23 cellular contexts compared by ENCODE assay signal in the genomic region with DNA sequence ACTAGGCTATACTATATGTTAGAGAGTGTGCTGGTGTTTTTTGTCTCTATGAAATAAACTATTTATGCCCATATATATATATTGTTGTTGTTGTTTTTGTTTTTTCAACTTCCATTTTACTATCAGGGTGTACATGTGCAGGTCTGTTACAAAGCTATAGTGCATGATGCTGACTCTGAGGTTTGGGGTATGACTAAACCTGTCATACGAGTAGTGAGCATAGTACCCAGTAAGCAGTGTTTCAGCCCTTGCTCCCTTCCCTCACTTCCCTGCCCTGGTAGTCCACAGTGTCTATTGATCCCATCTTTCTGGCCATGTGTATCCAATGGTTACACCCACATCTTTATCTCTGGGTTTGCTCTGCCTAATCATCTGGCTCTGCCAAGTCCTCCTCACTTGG.
DNase-seq lines count a peak whose midpoint lies in the region; ATAC-seq, FAIRE-seq and TF ChIP-seq lines count a peak whose summit lies in the region.
"Had no signal": no experiment of that assay in that cellular context is flagged by ENCODE, and none has a peak within 500 bp of the region (broad histone marks: within the 10 kb centered on the region; RNA-seq: fewer than 3 reads in every experiment).

No MANE protein-coding gene starts in this region.

- CTCF ChIA-PET in activated CD8-positive, alpha-beta T cell treated with anti-CD3 and anti-CD28 coated beads for 36 hours (lab: Charles Lee) = no interaction called here
- CTCF ChIA-PET in activated CD8-positive, alpha-beta T cell treated with anti-CD3 and anti-CD28 coated beads, Interleukin-2, amount 10 ng/mL, durations not matched to agents 7 days and 5 days (lab: Charles Lee) = interaction anchor here (1.9 kb wide), 1 partner anchor 63 kb away, joined by 7 read pairs; no protein-coding TSS in a partner anchor
- CTCF ChIA-PET in IMR-90 (lab: Yijun Ruan, JAX) (interaction anchor here (0.8 kb wide), 1 partner anchor 21 kb away, joined by 3 read pairs; no protein-coding TSS in a partner anchor), K562 (lab: Yijun Ruan, JAX; ENCODE audit: low intra/inter-chr PET ratio) (no interaction called here)

- H2AFZ ChIP-seq in IMR-90 (replicated peaks; ENCODE audit: low read length, poor library complexity) = no peak overlapping the region
- peak overlapping the region; percentile 17; the same call in 1 of the 2 replicates for H2AFZ ChIP-seq in K562 (ENCODE audit: low read depth, low read length)

- H3K14ac ChIP-seq in IMR-90 (replicated peaks; ENCODE audit: low read depth, low read length) = peak overlapping the region; percentile 60; the same call in 1 of the 2 replicates

- no peaks in the 10 kb centered on the region for H3K79me2 ChIP-seq in K562 (ENCODE audit: control insufficient read depth, insufficient read depth, low read length)

- no peak overlapping the region; the same call in 1 of the 2 replicates for H3K4ac ChIP-seq in IMR-90 (ENCODE audit: low read depth, low read length)

- TF ChIP-seq RAD21 in IMR-90 (IDR thresholded peaks at IDR 0.05; ENCODE audit: low read length) (no peak), K562 (CRISPR knock-in tag; conservative IDR thresholded peaks at IDR 0.05 in 1 of 2, IDR thresholded peaks at IDR 0.05 in 1 of 2) (no peak)

- no peak overlapping the region for H2AK9ac ChIP-seq in IMR-90 (replicated peaks; ENCODE audit: low read depth, low read length, poor library complexity)

- H3K9me1 ChIP-seq in IMR-90 (ENCODE audit: insufficient read depth, low read length) (peaks cover 11% of the 10 kb centered on the region), K562 (ENCODE audit: control insufficient read depth, insufficient read depth, low read length) (no peaks in the 10 kb centered on the region)

- no peak for FAIRE-seq in K562 (lab: Jason Lieb, UNC)
- FAIRE-seq: GM18507 had no signal

- no peak overlapping the region for H4K8ac ChIP-seq in IMR-90 (ENCODE audit: low read depth in 2 of 2, low read length in 2 of 2)

- 86% methylated on average over 1 of the region's 1 CpG; no CpG with 5 or more reads in 1 of the 2 experiments for WGBS in IMR-90 (ENCODE audit: extremely low coverage in 2 of 2, insufficient read length in 1 of 2), 2 experiments
- 27% methylated on average over 1 of the region's 1 CpG for WGBS in K562 (ENCODE audit: insufficient coverage, low coverage, missing lambda C conversion rate)

- H2BK15ac ChIP-seq in IMR-90 (ENCODE audit: low read depth, low read length) = peak overlapping the region; percentile 68; the same call in 1 of the 3 replicates

- no peak overlapping the region; the same call in 1 of the 2 replicates for H2BK120ac ChIP-seq in IMR-90 (ENCODE audit: low read depth, low read length)

- dilution Hi-C loops in IMR-90 (cut with HindIII; ENCODE audit: low sequenced_read_pairs, unreplicated experiment) = no loop called here

- H3K4me2 ChIP-seq in IMR-90 (ENCODE audit: low read depth, low read length) (no peak overlapping the region), K562 (ENCODE audit: insufficient read depth, low read length) (peak overlapping the region; percentile 18)

- no peaks in the 10 kb centered on the region for H3K27me3 Mint-ChIP-seq in activated CD8-positive, alpha-beta T cell treated with anti-CD3 and anti-CD28 coated beads for 36 hours
- H3K27me3 Mint-ChIP-seq in activated CD8-positive, alpha-beta T cell treated with anti-CD3 and anti-CD28 coated beads, Interleukin-2, amount 10 ng/mL, durations not matched to agents 7 days and 5 days (ENCODE audit: low read depth) = peaks cover 2% of the 10 kb centered on the region

- H3K9ac ChIP-seq in IMR-90 (ENCODE audit: low read depth, low read length) (no peak overlapping the region), K562 (ENCODE audit: insufficient read depth in 1 of 2, low read depth in 2 of 2, low read length in 2 of 2) (no peak overlapping the region)

- no peak for DNase-seq in activated CD8-positive, alpha-beta T cell treated with anti-CD3 and anti-CD28 coated beads for 36 hours
- no peak for DNase-seq in activated CD8-positive, alpha-beta T cell treated with anti-CD3 and anti-CD28 coated beads, Interleukin-2, amount 10 ng/mL, durations not matched to agents 7 days and 5 days
- DNase-seq in IMR-90 = no peak
- DNase-seq in K562 (ENCODE audit: extremely low read depth in 1 of 4, low spot score in 3 of 4) = no peak
- DNase-seq in stimulated activated effector memory CD8-positive, alpha-beta T cell treated with anti-CD3 and anti-CD28 coated beads, Interleukin-12 subunit alpha, Interleukin-12 subunit beta, amount 100 ng/mL, for 72 hours (ENCODE audit: low spot score in 2 of 2) = no peak
- DNase-seq: AML-193; C1 segment of cervical spinal cord; Calu3; CD8-positive, alpha-beta memory T cell; DMS153; H7; HFFc6; NCI-H1092 treated with DMSO at 0.1 percent for 48 hours; NCI-H1436 treated with DMSO at 0.1 percent for 48 hours; NCI-H1930; NCI-H510A; NCI-H748 treated with DMSO at 0.1 percent for 48 hours; NK-92 treated with Interleukin-12 subunit alpha and Interleukin-12 subunit beta, amount 100 ng/mL, for 24 hours; Peyer's patch had no signal

- H3K27me3 ChIP-seq in IMR-90 (ENCODE audit: control insufficient read depth, insufficient read depth, low read length) (no peaks in the 10 kb centered on the region), K562 (ENCODE audit: control insufficient read depth in 2 of 2, insufficient read depth in 2 of 2, low read length in 2 of 2) (no peaks in the 10 kb centered on the region)
- H3K27me3 ChIP-seq: Peyer's patch, SJSA1 had no signal

- no peak overlapping the region for H3K27ac Mint-ChIP-seq in activated CD8-positive, alpha-beta T cell treated with anti-CD3 and anti-CD28 coated beads for 36 hours
- no peak overlapping the region for H3K27ac Mint-ChIP-seq in activated CD8-positive, alpha-beta T cell treated with anti-CD3 and anti-CD28 coated beads, Interleukin-2, amount 10 ng/mL, durations not matched to agents 7 days and 5 days
- no peak overlapping the region for H3K27ac Mint-ChIP-seq in stimulated activated effector memory CD8-positive, alpha-beta T cell treated with anti-CD3 and anti-CD28 coated beads, Interleukin-12 subunit alpha, Interleukin-12 subunit beta, amount 100 ng/mL, for 72 hours
- H3K27ac Mint-ChIP-seq: HFFc6 had no signal

- POLR2A ChIA-PET in activated CD8-positive, alpha-beta T cell treated with anti-CD3 and anti-CD28 coated beads for 36 hours (lab: Charles Lee) = interaction anchor here (0.7 to 1.6 kb wide), 3 partner anchors 15 to 255 kb away, joined by 3 to 5 read pairs (median 3); no protein-coding TSS in a partner anchor
- POLR2A ChIA-PET in activated CD8-positive, alpha-beta T cell treated with anti-CD3 and anti-CD28 coated beads, Interleukin-2, amount 10 ng/mL, durations not matched to agents 7 days and 5 days (lab: Charles Lee) = no interaction called here
- POLR2A ChIA-PET in IMR-90 (lab: Charles Lee; ENCODE audit: unreplicated experiment) (no interaction called here), K562 (lab: Yijun Ruan, JAX) (interaction anchor here (0.5 kb wide), 1 partner anchor 1699 kb away, joined by 3 read pairs; no protein-coding TSS in a partner anchor)

- no peak overlapping the region for H3K4me3 ChIP-seq in IMR-90 (ENCODE audit: insufficient read depth, low read depth, low read length)
- H3K4me3 ChIP-seq in K562 = no peak overlapping the region
- H3K4me3 ChIP-seq: Peyer's patch, SJSA1 had no signal

- no peak for TF ChIP-seq POLR2A in IMR-90 (IDR thresholded peaks at IDR 0.05; ENCODE audit: low read depth, low read length)
- TF ChIP-seq POLR2A in K562 (conservative IDR thresholded peaks at IDR 0.05) = no peak

- no peak overlapping the region for H3K4me3 Mint-ChIP-seq in activated CD8-positive, alpha-beta T cell treated with anti-CD3 and anti-CD28 coated beads for 36 hours
- H3K4me3 Mint-ChIP-seq in activated CD8-positive, alpha-beta T cell treated with anti-CD3 and anti-CD28 coated beads, Interleukin-2, amount 10 ng/mL, durations not matched to agents 7 days and 5 days = no peak overlapping the region
- H3K4me3 Mint-ChIP-seq in stimulated activated effector memory CD8-positive, alpha-beta T cell treated with anti-CD3 and anti-CD28 coated beads, Interleukin-12 subunit alpha, Interleukin-12 subunit beta, amount 100 ng/mL, for 72 hours = no peak overlapping the region
- H3K4me3 Mint-ChIP-seq: CD8-positive, alpha-beta memory T cell; HFFc6 had no signal

- no peak overlapping the region for H3K23ac ChIP-seq in IMR-90 (ENCODE audit: low read depth, low read length)

- TF ChIP-seq EP300 in K562 (IDR thresholded peaks at IDR 0.05; ENCODE audit: low read length) = no peak

- H3K36me3 Mint-ChIP-seq in activated CD8-positive, alpha-beta T cell treated with anti-CD3 and anti-CD28 coated beads for 36 hours (ENCODE audit: low read depth) = no peaks in the 10 kb centered on the region
- H3K36me3 Mint-ChIP-seq in activated CD8-positive, alpha-beta T cell treated with anti-CD3 and anti-CD28 coated beads, Interleukin-2, amount 10 ng/mL, durations not matched to agents 7 days and 5 days (ENCODE audit: low read depth) = no peaks in the 10 kb centered on the region
- H3K36me3 Mint-ChIP-seq in stimulated activated effector memory CD8-positive, alpha-beta T cell treated with anti-CD3 and anti-CD28 coated beads, Interleukin-12 subunit alpha, Interleukin-12 subunit beta, amount 100 ng/mL, for 72 hours = no peaks in the 10 kb centered on the region

- no peak overlapping the region; the same call in 1 of the 2 replicates for H3K18ac ChIP-seq in IMR-90 (ENCODE audit: low read depth, low read length)

- no peaks in the 10 kb centered on the region for H3K9me3 Mint-ChIP-seq in activated CD8-positive, alpha-beta T cell treated with anti-CD3 and anti-CD28 coated beads for 36 hours
- H3K9me3 Mint-ChIP-seq in activated CD8-positive, alpha-beta T cell treated with anti-CD3 and anti-CD28 coated beads, Interleukin-2, amount 10 ng/mL, durations not matched to agents 7 days and 5 days (ENCODE audit: insufficient read depth) = no peaks in the 10 kb centered on the region
- H3K9me3 Mint-ChIP-seq in stimulated activated effector memory CD8-positive, alpha-beta T cell treated with anti-CD3 and anti-CD28 coated beads, Interleukin-12 subunit alpha, Interleukin-12 subunit beta, amount 100 ng/mL, for 72 hours = no peaks in the 10 kb centered on the region
- H3K9me3 Mint-ChIP-seq: CD8-positive, alpha-beta memory T cell; HFFc6 had no signal

- H3K4me1 Mint-ChIP-seq in activated CD8-positive, alpha-beta T cell treated with anti-CD3 and anti-CD28 coated beads for 36 hours (ENCODE audit: low read depth) = peaks cover 21% of the 10 kb centered on the region
- peaks cover 24% of the 10 kb centered on the region for H3K4me1 Mint-ChIP-seq in activated CD8-positive, alpha-beta T cell treated with anti-CD3 and anti-CD28 coated beads, Interleukin-2, amount 10 ng/mL, durations not matched to agents 7 days and 5 days (ENCODE audit: low read depth)
- H3K4me1 Mint-ChIP-seq in stimulated activated effector memory CD8-positive, alpha-beta T cell treated with anti-CD3 and anti-CD28 coated beads, Interleukin-12 subunit alpha, Interleukin-12 subunit beta, amount 100 ng/mL, for 72 hours = peaks cover 9% of the 10 kb centered on the region
- H3K4me1 Mint-ChIP-seq: CD8-positive, alpha-beta memory T cell had no signal

- H4K20me1 ChIP-seq in IMR-90 (ENCODE audit: insufficient read depth, low read length) (no peaks in the 10 kb centered on the region), K562 (replicated peaks; ENCODE audit: control insufficient read depth, insufficient read depth, low read length) (no peaks in the 10 kb centered on the region)

- BruUV-seq in IMR-90 (replicated peaks; lab: Mats Ljungman, UMichigan) (no TSS peak), K562 (replicated peaks; lab: Mats Ljungman, UMichigan) (no TSS peak)

- H4K5ac ChIP-seq in IMR-90 (ENCODE audit: low read depth, low read length) = no peak overlapping the region

- no peak overlapping the region for H2BK5ac ChIP-seq in IMR-90 (ENCODE audit: low read depth, low read length, poor library complexity, severe bottlenecking)

- H3K4me1 ChIP-seq in IMR-90 (ENCODE audit: control insufficient read depth, insufficient read depth, low read length) (peaks cover 11% of the 10 kb centered on the region), K562 (replicated peaks in 1 of 2; ENCODE audit: control insufficient read depth in 2 of 2, insufficient read depth in 2 of 2, low read length in 2 of 2) (peaks cover 0 to 8% of the 10 kb centered on the region in 2 experiments; a peak in 1 of 5 replicates)
- H3K4me1 ChIP-seq: Peyer's patch had no signal

- H3K27ac ChIP-seq in IMR-90 (ENCODE audit: insufficient read depth, low read length) = no peak overlapping the region
- no peak overlapping the region for H3K27ac ChIP-seq in K562 (ENCODE audit: extremely low read depth, low read depth, low read length)
- H3K27ac ChIP-seq: Peyer's patch, SJSA1 had no signal

- H2AK5ac ChIP-seq in IMR-90 (ENCODE audit: low read depth, low read length) = peak overlapping the region; percentile 11; the same call in 1 of the 2 replicates

- no peak for TF ChIP-seq CTCF in activated CD8-positive, alpha-beta T cell treated with anti-CD3 and anti-CD28 coated beads for 36 hours (IDR thresholded peaks at IDR 0.05)
- no peak for TF ChIP-seq CTCF in IMR-90 (conservative IDR thresholded peaks at IDR 0.05; ENCODE audit: low read depth, low read length)
- no peak for TF ChIP-seq CTCF in K562 (IDR thresholded peaks at IDR 0.05 in 2 of 3, conservative IDR thresholded peaks at IDR 0.05 in 1 of 3; ENCODE audit: insufficient read depth in 2 of 3, low read depth in 1 of 3, low read length in 3 of 3)

- in situ Hi-C loops in IMR-90 (cut with MboI; ENCODE audit: low sequenced_read_pairs) (no loop called here), K562 (cut with MboI) (no loop called here)

- no peaks in the 10 kb centered on the region for H3K79me1 ChIP-seq in IMR-90 (ENCODE audit: low read depth in 1 of 2, low read length in 2 of 2)

- ATAC-seq in activated CD8-positive, alpha-beta T cell treated with anti-CD3 and anti-CD28 coated beads for 36 hours = peak; percentile 55
- no peak for ATAC-seq in activated CD8-positive, alpha-beta T cell treated with anti-CD3 and anti-CD28 coated beads, Interleukin-2, amount 10 ng/mL, durations not matched to agents 7 days and 5 days
- ATAC-seq in IMR-90 (ENCODE audit: low read depth) (no peak), K562 (peak; percentile 34), GM21825 (IDR thresholded peaks at IDR 0.05; ENCODE audit: unreplicated experiment) (no peak), GM21381 (IDR thresholded peaks at IDR 0.05; ENCODE audit: unreplicated experiment) (no peak)
- peak; percentile 69 for ATAC-seq in stimulated activated effector memory CD8-positive, alpha-beta T cell treated with anti-CD3 and anti-CD28 coated beads, Interleukin-12 subunit alpha, Interleukin-12 subunit beta, amount 100 ng/mL, for 72 hours

- intact Hi-C loops in activated CD8-positive, alpha-beta T cell treated with anti-CD3 and anti-CD28 coated beads for 36 hours (cut with micrococcal nuclease) = no loop called here
- intact Hi-C loops in IMR-90 (cut with micrococcal nuclease) (no loop called here), K562 (cut with micrococcal nuclease) (no loop called here)

- H3K36me3 ChIP-seq in IMR-90 (ENCODE audit: control insufficient read depth, insufficient read depth, low read length) (no peaks in the 10 kb centered on the region), K562 (ENCODE audit: control insufficient read depth, insufficient read depth, low read length) (no peaks in the 10 kb centered on the region)
- H3K36me3 ChIP-seq: Peyer's patch, SJSA1 had no signal

- no peak overlapping the region for H3K56ac ChIP-seq in IMR-90 (ENCODE audit: extremely low read depth, insufficient read depth, low read length)

- no peak overlapping the region; the same call in 1 of the 2 replicates for H4K91ac ChIP-seq in IMR-90 (ENCODE audit: insufficient read depth, low read depth, low read length)

- no peaks in the 10 kb centered on the region for H3K9me3 ChIP-seq in IMR-90 (ENCODE audit: control insufficient read depth, insufficient read depth, low read length)
- H3K9me3 ChIP-seq in K562 (replicated peaks; ENCODE audit: control insufficient read depth, insufficient read depth, low read depth, low read length) = no peaks in the 10 kb centered on the region
- H3K9me3 ChIP-seq: Peyer's patch, SJSA1 had no signal

- peak overlapping the region; percentile 50 for H2BK20ac ChIP-seq in IMR-90 (ENCODE audit: low read depth, low read length)

Comparison
In these comparisons a context has a peak if more than half of its experiments do, and no peak if none do; other contexts are left out.
1. ATAC-seq: peak in activated CD8-positive, alpha-beta T cell treated with anti-CD3 and anti-CD28 coated beads for 36 hours (single experiment), K562 (single experiment) and stimulated activated effector memory CD8-positive, alpha-beta T cell treated with anti-CD3 and anti-CD28 coated beads, Interleukin-12 subunit alpha, Interleukin-12 subunit beta, amount 100 ng/mL, for 72 hours (single experiment); none in activated CD8-positive, alpha-beta T cell treated with anti-CD3 and anti-CD28 coated beads, Interleukin-2, amount 10 ng/mL, durations not matched to agents 7 days and 5 days (single experiment), IMR-90 (single experiment), GM21825 (single experiment) and GM21381 (single experiment).
2. CTCF ChIA-PET loops: an anchor here in activated CD8-positive, alpha-beta T cell treated with anti-CD3 and anti-CD28 coated beads, Interleukin-2, amount 10 ng/mL, durations not matched to agents 7 days and 5 days (1.9 kb wide) and IMR-90 (0.8 kb wide); none called in activated CD8-positive, alpha-beta T cell treated with anti-CD3 and anti-CD28 coated beads for 36 hours and K562.
3. POLR2A ChIA-PET loops: an anchor here in activated CD8-positive, alpha-beta T cell treated with anti-CD3 and anti-CD28 coated beads for 36 hours (0.7 to 1.6 kb wide) and K562 (0.5 kb wide); none called in activated CD8-positive, alpha-beta T cell treated with anti-CD3 and anti-CD28 coated beads, Interleukin-2, amount 10 ng/mL, durations not matched to agents 7 days and 5 days and IMR-90.